In the genomic region with DNA sequence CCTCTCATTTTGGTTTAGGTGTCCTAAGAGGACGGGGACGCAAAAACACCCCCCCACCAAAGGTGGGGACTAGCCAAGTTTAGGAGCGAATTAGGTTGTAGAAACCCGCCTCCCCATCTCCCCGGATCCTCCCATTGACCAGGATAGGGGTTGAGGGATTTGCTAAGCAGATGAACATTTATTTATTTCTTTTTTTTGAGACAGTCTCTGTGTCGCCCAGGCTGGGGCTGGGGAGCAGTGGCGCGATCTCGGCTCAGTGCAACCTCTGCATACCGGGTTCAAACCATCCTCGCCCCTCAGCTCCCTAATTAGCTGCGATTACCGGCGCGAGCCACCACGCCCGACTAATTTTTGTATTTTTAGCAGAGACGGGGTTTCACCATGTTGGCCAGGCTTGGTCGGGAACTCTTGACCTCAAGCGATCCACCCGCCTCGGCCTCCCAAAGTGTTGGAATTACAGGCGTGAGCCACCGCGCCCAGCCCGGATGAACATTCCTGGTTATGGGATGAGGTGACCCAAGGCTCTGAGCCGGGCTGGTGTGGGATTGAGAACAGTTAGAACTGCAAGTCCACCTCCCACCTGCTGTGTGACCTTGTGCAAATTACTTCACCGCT, we compare ENCODE assay signal across 8 cellular contexts. TPM values are rescaled to one million over a fixed set of nuclear protein-coding genes. Genes with fewer than 3 reads are reported as not detected.
A peak's percentile ranks its signal among the peaks of the same experiment; 100 is the strongest.
DNase-seq lines count a peak whose midpoint lies in the region; ATAC-seq, FAIRE-seq and TF ChIP-seq lines count a peak whose summit lies in the region.

No MANE protein-coding gene starts in this region.

- H3K27ac ChIP-seq in body of pancreas (peak overlapping the region; percentile 93 to 98 (median 96)), kidney (ENCODE audit: low read depth in 2 of 2, low read length in 2 of 2) (peak overlapping the region; percentile 98 to 100)

- H3K36me3 ChIP-seq in body of pancreas (replicated peaks in 1 of 2; ENCODE audit: insufficient read depth in 1 of 2, low read depth in 2 of 2) = no peaks in the 10 kb centered on the region
- H3K36me3 ChIP-seq in kidney (ENCODE audit: control insufficient read depth in 1 of 2, insufficient read depth in 2 of 2, low read length in 2 of 2) = peaks cover 6 to 11% of the 10 kb centered on the region in 2 donors

- no peaks in the 10 kb centered on the region for H3K9me3 Mint-ChIP-seq in stimulated activated naive B cell treated with anti-CD40 and anti-IgM and Interleukin-4, amounts not matched to agents 10 μg/mL and 1 μg/mL and 100 μg/mL, for 72 hours

- DNase-seq in ELF-1 (ENCODE audit: low read depth, low spot score) (peak; percentile 52), Kasumi-1 (lab: John Stamatoyannopoulos, UW) (peak; percentile 28 to 30), body of pancreas (peak in 3 of 4 donors; percentile 20 to 36 (median 28)), kidney (peak; percentile 83), CD1c-positive myeloid dendritic cell (ENCODE audit: extremely low spot score) (no peak)
- no peak for DNase-seq in stimulated activated naive B cell treated with anti-CD40 and anti-IgM and Interleukin-4, amounts not matched to agents 10 μg/mL and 1 μg/mL and 100 μg/mL, for 72 hours
- DNase-seq in stimulated activated CD4-positive, alpha-beta T cell treated with anti-CD3 and anti-CD28 coated beads, Interleukin-4, amount 100 ng/mL, for 4 hours = no peak

- H3K4me1 Mint-ChIP-seq in stimulated activated naive B cell treated with anti-CD40 and anti-IgM and Interleukin-4, amounts not matched to agents 10 μg/mL and 1 μg/mL and 100 μg/mL, for 72 hours = peaks cover 29 to 61% of the 10 kb centered on the region in 2 donors

- H3K9me3 ChIP-seq in body of pancreas = no peaks in the 10 kb centered on the region
- H3K9me3 ChIP-seq in kidney (ENCODE audit: control insufficient read depth in 1 of 2, low read length in 2 of 2) = no peaks in the 10 kb centered on the region

- intact Hi-C loops in body of pancreas (cut with DNase I) (no loop called here), kidney (cut with DNase I) (no loop called here)

- H3K4me3 Mint-ChIP-seq in stimulated activated naive B cell treated with anti-CD40 and anti-IgM and Interleukin-4, amounts not matched to agents 10 μg/mL and 1 μg/mL and 100 μg/mL, for 72 hours = peak overlapping the region; percentile 98 to 99

- H3K4me3 ChIP-seq in body of pancreas = peak overlapping the region; percentile 60 to 91
- peak overlapping the region; percentile 88 to 89 for H3K4me3 ChIP-seq in kidney (ENCODE audit: low read length in 2 of 2)

- H3K9ac ChIP-seq in kidney (ENCODE audit: low read length in 2 of 2) = peak overlapping the region; percentile 85 to 91

- H3K27me3 Mint-ChIP-seq in stimulated activated naive B cell treated with anti-CD40 and anti-IgM and Interleukin-4, amounts not matched to agents 10 μg/mL and 1 μg/mL and 100 μg/mL, for 72 hours = no peaks in the 10 kb centered on the region

- TF ChIP-seq CTCF in body of pancreas (IDR thresholded peaks at IDR 0.05) (no peak), kidney (IDR thresholded peaks at IDR 0.05; ENCODE audit: borderline replicate concordance, extremely low read depth, insufficient read depth) (no peak)

- no peaks in the 10 kb centered on the region for H3K27me3 ChIP-seq in body of pancreas

- H3K27ac Mint-ChIP-seq in stimulated activated naive B cell treated with anti-CD40 and anti-IgM and Interleukin-4, amounts not matched to agents 10 μg/mL and 1 μg/mL and 100 μg/mL, for 72 hours = peak overlapping the region; percentile 100

- ATAC-seq in body of pancreas (no peak), GM19351 (IDR thresholded peaks at IDR 0.05; ENCODE audit: unreplicated experiment) (no peak)
- ATAC-seq in stimulated activated naive B cell treated with anti-CD40 and anti-IgM and Interleukin-4, amounts not matched to agents 10 μg/mL and 1 μg/mL and 100 μg/mL, for 72 hours (replicated peaks) = no peak

- no peak for TF ChIP-seq POLR2A in body of pancreas (IDR thresholded peaks at IDR 0.05)

- H3K4me1 ChIP-seq in body of pancreas = peaks cover 55% of the 10 kb centered on the region
- H3K4me1 ChIP-seq in kidney (ENCODE audit: control insufficient read depth in 1 of 2, insufficient read depth in 1 of 2, low read depth in 1 of 2, low read length in 2 of 2) = peaks cover 24 to 25% of the 10 kb centered on the region in 2 donors

- 3% methylated on average over 22 to 28 of the region's 28 CpGs for WGBS in body of pancreas, 2 donors

- no peak for FAIRE-seq in kidney (lab: Jason Lieb, UNC)

- peaks cover 29 to 35% of the 10 kb centered on the region in 2 donors for H3K36me3 Mint-ChIP-seq in stimulated activated naive B cell treated with anti-CD40 and anti-IgM and Interleukin-4, amounts not matched to agents 10 μg/mL and 1 μg/mL and 100 μg/mL, for 72 hours

RNA-seq across cellular contexts. Expression of a gene that starts 0.9 kb away (rescaled TPM):
- 100 to 1,000 TPM in 1 of 2 donors, 10 to 100 TPM in 1; 50.8 to 119 TPM for total RNA-seq in body of pancreas
- total RNA-seq in kidney = 314 TPM
- 346 TPM for polyA plus RNA-seq in kidney (ENCODE audit: insufficient read depth, low read depth, low replicate concordance)

RNA-seq across cellular contexts. Expression of a gene that starts 19.4 kb away (rescaled TPM):
- total RNA-seq in body of pancreas (10 to 100 TPM in 1 of 2 donors, 1 to 10 TPM in 1; 2.0 to 12.2 TPM), kidney (21.9 TPM)
- polyA plus RNA-seq in kidney (ENCODE audit: insufficient read depth, low read depth, low replicate concordance) = 7.1 TPM

RNA-seq across cellular contexts. Expression of a gene that starts 51.0 kb away (rescaled TPM):
- total RNA-seq in body of pancreas (1 to 10 TPM; 3.6 to 6.2 TPM), kidney (12.8 TPM)
- polyA plus RNA-seq in kidney (ENCODE audit: insufficient read depth, low read depth, low replicate concordance) = 3.2 TPM

Comparison
In these comparisons a context has a peak if more than half of its experiments do, and no peak if none do; other contexts are left out.
1. DNase-seq: peak in ELF-1 (single experiment), Kasumi-1 (2 of 2), body of pancreas (3 of 4) and kidney (single experiment); none in stimulated activated naive B cell treated with anti-CD40 and anti-IgM and Interleukin-4, amounts not matched to agents 10 μg/mL and 1 μg/mL and 100 μg/mL, for 72 hours (single experiment), stimulated activated CD4-positive, alpha-beta T cell treated with anti-CD3 and anti-CD28 coated beads, Interleukin-4, amount 100 ng/mL, for 4 hours (0 of 2) and CD1c-positive myeloid dendritic cell (single experiment).